8 cellular contexts compared by ENCODE assay signal in genomic region chr22:38201718-38202436, GRCh38. TPM values are rescaled to one million over a fixed set of nuclear protein-coding genes. Genes with fewer than 3 reads are reported as not detected.
DNase-seq lines count a peak whose midpoint lies in the region; TF ChIP-seq lines count a peak whose summit lies in the region.

Gene MAFF, plus strand, starts transcription at chr22:38201994. Its CDS starts 11,860 bp downstream, at chr22:38213854.

- no peaks in the 10 kb centered on the region for H3K79me2 ChIP-seq in parathyroid adenoma

- H3K36me3 ChIP-seq in HEK293 (ENCODE audit: control insufficient read depth in 2 of 2, insufficient read depth in 1 of 2, low read length in 2 of 2) (no peaks in the 10 kb centered on the region), adipocyte (ENCODE audit: control insufficient read depth, insufficient read depth, low read length, severe bottlenecking) (no peaks in the 10 kb centered on the region), cardiac muscle cell (no peaks in the 10 kb centered on the region), parathyroid adenoma (ENCODE audit: control insufficient read depth, insufficient read depth, low read length) (no peaks in the 10 kb centered on the region), thyroid gland (no peaks in the 10 kb centered on the region)

- H3K9me3 ChIP-seq in HEK293 (ENCODE audit: control insufficient read depth, insufficient read depth, low read depth, low read length) (no peaks in the 10 kb centered on the region), adipocyte (ENCODE audit: control insufficient read depth, low read length) (no peaks in the 10 kb centered on the region), cardiac muscle cell (ENCODE audit: low read depth) (no peaks in the 10 kb centered on the region), parathyroid adenoma (ENCODE audit: control insufficient read depth, low read length) (no peaks in the 10 kb centered on the region), thyroid gland (no peaks in the 10 kb centered on the region)

- H3K4me1 ChIP-seq in HEK293 (ENCODE audit: control insufficient read depth, insufficient read depth, low read length) = no peaks in the 10 kb centered on the region
- H3K4me1 ChIP-seq in adipocyte (ENCODE audit: control insufficient read depth, insufficient read depth, low read length) = peaks cover 35% of the 10 kb centered on the region
- no peaks in the 10 kb centered on the region for H3K4me1 ChIP-seq in cardiac muscle cell (ENCODE audit: low read depth)
- H3K4me1 ChIP-seq in parathyroid adenoma = no peaks in the 10 kb centered on the region
- H3K4me1 ChIP-seq in thyroid gland = peaks cover 10 to 28% of the 10 kb centered on the region in 2 donors

- no peaks in the 10 kb centered on the region for H3K27me3 ChIP-seq in adipocyte (replicated peaks; ENCODE audit: control insufficient read depth, insufficient read depth, low read length)
- peaks cover 8% of the 10 kb centered on the region for H3K27me3 ChIP-seq in cardiac muscle cell
- no peaks in the 10 kb centered on the region for H3K27me3 ChIP-seq in parathyroid adenoma (ENCODE audit: control insufficient read depth, insufficient read depth, low read length)
- H3K27me3 ChIP-seq in thyroid gland = no peaks in the 10 kb centered on the region

- 0 to 8% methylated on average over 2 to 9 of the region's 85 CpGs for WGBS in thyroid gland, 2 donors

- peak within 1 kb of the TSS; percentile 99 for H3K4me2 ChIP-seq in parathyroid adenoma (ENCODE audit: low read length)

- TF ChIP-seq CTCF in HEK293 (tag by site-specific recombination; IDR thresholded peaks at IDR 0.05) = no peak
- TF ChIP-seq CTCF in cardiac muscle cell (IDR thresholded peaks at IDR 0.05; ENCODE audit: low read depth, low read length) = no peak
- TF ChIP-seq CTCF in parathyroid adenoma (IDR thresholded peaks at IDR 0.05) = no peak
- no peak for TF ChIP-seq CTCF in thyroid gland (IDR thresholded peaks at IDR 0.05)

- CTCF ChIA-PET in HEK293 (lab: Yijun Ruan, JAX) = interaction anchor here (0.7 to 0.8 kb wide), 4 partner anchors 10 to 153 kb away, joined by 3 to 5 read pairs (median 4); no protein-coding TSS in a partner anchor

- no peak within 1 kb of the TSS; the same call in none of the 2 replicates for H3K27ac ChIP-seq in HEK293 (ENCODE audit: extremely low read depth, low read depth, low read length)
- H3K27ac ChIP-seq in cardiac muscle cell = peak within 1 kb of the TSS; percentile 82
- peak within 1 kb of the TSS; percentile 88 for H3K27ac ChIP-seq in parathyroid adenoma
- peak within 1 kb of the TSS; percentile 97 to 100 (median 99) for H3K27ac ChIP-seq in thyroid gland

- H2AFZ ChIP-seq in parathyroid adenoma = peak within 1 kb of the TSS; percentile 76

- DNase-seq in GDM1 (lab: John Stamatoyannopoulos, UW) (peak; percentile 75), NCI-H1092 (lab: John Stamatoyannopoulos, UW) (peak; percentile 88), SW480 (ENCODE audit: low spot score) (peak; percentile 95), adipocyte (ENCODE audit: low read depth) (peak; percentile 99), cardiac muscle cell (ENCODE audit: low read depth in 1 of 2, low spot score in 1 of 2) (peak; percentile 96 to 98), thyroid gland (peak; percentile 96 to 97)

- H3K4me3 ChIP-seq in HEK293 (ENCODE audit: low read depth, low read length) = peak within 1 kb of the TSS; percentile 64
- H3K4me3 ChIP-seq in adipocyte (ENCODE audit: low read length) = peak within 1 kb of the TSS; percentile 85
- peak within 1 kb of the TSS; percentile 57 for H3K4me3 ChIP-seq in cardiac muscle cell
- peak within 1 kb of the TSS; percentile 64 for H3K4me3 ChIP-seq in parathyroid adenoma (ENCODE audit: low read depth, low read length)
- peak within 1 kb of the TSS; percentile 42 to 91 (median 85) for H3K4me3 ChIP-seq in thyroid gland (replicated peaks in 1 of 3)

- peak; percentile 70 to 87 for TF ChIP-seq POLR2A in thyroid gland (IDR thresholded peaks at IDR 0.05)

- peak within 1 kb of the TSS; percentile 87 for H3K9ac ChIP-seq in adipocyte (ENCODE audit: low read length)
- H3K9ac ChIP-seq in parathyroid adenoma = no peak within 1 kb of the TSS

- intact Hi-C loops in thyroid gland (cut with DNase I) = loop anchor here (5.0 kb wide), 1 partner anchor 115 kb away; the partner anchor contains the start of gene CSNK1E

- POLR2A ChIA-PET in HEK293 (lab: Yijun Ruan, JAX) = interaction anchor here (0.6 to 2.1 kb wide), 7 partner anchors 15 to 284 kb away, joined by 3 to 12 read pairs (median 3); partner anchors contain the start of gene PLA2G6

TF ChIP-seq in HEK293, 187 proteins besides CTCF, POLR2A, EP300 and RAD21 (continues in another document):
- TF ChIP-seq ZNF175 (tag by site-specific recombination; IDR thresholded peaks at IDR 0.05) (no peak), ZBTB8A (tag by site-specific recombination; IDR thresholded peaks at IDR 0.05) (peak; percentile 28), ZNF549 (tag by site-specific recombination; IDR thresholded peaks at IDR 0.05) (no peak), ZNF510 (tag by site-specific recombination; IDR thresholded peaks at IDR 0.05; ENCODE audit: insufficient replicate concordance) (no peak), KLF9 (tag by site-specific recombination; IDR thresholded peaks at IDR 0.05; ENCODE audit: low read depth) (peak; percentile 58; the same call in 1 of the 2 replicates), ZNF501 (tag by site-specific recombination; IDR thresholded peaks at IDR 0.05) (no peak), ZNF394 (tag by site-specific recombination; IDR thresholded peaks at IDR 0.05; ENCODE audit: borderline replicate concordance) (no peak; the same call in none of the 2 replicates), ZNF223 (tag by site-specific recombination; IDR thresholded peaks at IDR 0.05) (no peak), ZNF324 (tag by site-specific recombination; IDR thresholded peaks at IDR 0.05) (peak; percentile 20; the same call in 1 of the 2 replicates), ZNF561 (tag by site-specific recombination; IDR thresholded peaks at IDR 0.05; ENCODE audit: borderline replicate concordance) (no peak), MYNN (tag by site-specific recombination; IDR thresholded peaks at IDR 0.05; ENCODE audit: borderline replicate concordance) (no peak), ZBTB49 (tag by site-specific recombination; IDR thresholded peaks at IDR 0.05; ENCODE audit: low read depth) (no peak), ZNF37A (tag by site-specific recombination; IDR thresholded peaks at IDR 0.05) (no peak), TSHZ1 (tag by site-specific recombination; IDR thresholded peaks at IDR 0.05; ENCODE audit: borderline replicate concordance) (peak; percentile 49; the same call in 1 of the 2 replicates), ZNF335 (tag by site-specific recombination; conservative IDR thresholded peaks at IDR 0.05) (no peak; the same call in none of the 2 replicates), WT1 (tag by site-specific recombination; IDR thresholded peaks at IDR 0.05) (no peak), ZNF777 (tag by site-specific recombination; IDR thresholded peaks at IDR 0.05; ENCODE audit: borderline replicate concordance) (no peak), HOXD13 (CRISPR knock-in tag; IDR thresholded peaks at IDR 0.05; ENCODE audit: borderline replicate concordance) (no peak), ZFHX2 (tag by site-specific recombination; conservative IDR thresholded peaks at IDR 0.05) (peak; percentile 12; the same call in 1 of the 2 replicates)

RNA-seq across cellular contexts. Expression of gene MAFF, which starts in this region (rescaled TPM):
- total RNA-seq in cardiac muscle cell (3.6 and 4.1 TPM in 2 replicates), thyroid gland (100 to 1,000 TPM in 1 of 4 donors, 10 to 100 TPM in 3; 13.1 to 111 (median 24.6) TPM)
- 2.9 and 4.3 TPM in 2 replicates for polyA plus RNA-seq in cardiac muscle cell
